15 cellular contexts compared by ENCODE assay signal in the genomic region with DNA sequence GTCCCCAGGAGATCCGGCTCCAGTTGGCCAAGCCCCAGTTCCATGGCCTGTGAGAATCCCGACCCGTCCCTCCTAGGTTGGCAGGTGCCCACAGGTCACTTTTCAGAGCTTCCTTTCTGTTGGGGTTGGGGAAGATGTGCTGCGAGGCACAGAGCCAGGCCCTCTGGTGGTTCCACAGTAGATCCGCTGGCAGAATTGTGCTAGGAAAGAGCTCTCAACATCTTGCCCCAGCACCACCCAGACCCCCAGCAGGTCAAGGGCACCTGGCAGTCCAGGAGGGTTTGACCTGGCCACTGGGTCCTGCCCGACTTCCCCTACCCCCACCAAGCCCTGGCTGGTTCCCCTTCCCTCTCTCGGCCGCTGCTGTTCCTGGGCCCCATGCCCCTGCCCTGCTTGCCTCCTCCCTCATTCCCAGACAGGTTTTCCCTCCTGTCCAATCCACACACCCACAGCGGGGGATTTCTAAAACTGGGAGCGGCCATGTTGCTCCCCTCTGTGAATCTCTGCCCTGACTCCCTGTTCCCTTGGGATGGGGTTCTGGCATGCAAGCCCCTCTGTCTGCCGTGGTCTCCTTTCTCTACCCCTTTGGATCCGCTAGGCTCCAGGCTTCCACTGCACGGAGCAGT. TPM values are rescaled to one million over a fixed set of nuclear protein-coding genes. Genes with fewer than 3 reads are reported as not detected.
DNase-seq lines count a peak whose midpoint lies in the region; ATAC-seq and TF ChIP-seq lines count a peak whose summit lies in the region.
"Had no signal": no experiment of that assay in that cellular context is flagged by ENCODE, and none has a peak within 500 bp of the region (broad histone marks: within the 10 kb centered on the region; RNA-seq: fewer than 3 reads in every experiment).

No MANE protein-coding gene starts in this region.

- H3K27me3 Mint-ChIP-seq in central memory CD8-positive, alpha-beta T cell: peaks cover 16% of the 10 kb centered on the region
- peaks cover 9% of the 10 kb centered on the region for H3K27me3 Mint-ChIP-seq in memory B cell
- no peaks in the 10 kb centered on the region for H3K27me3 Mint-ChIP-seq in activated T-helper 2 cell treated with anti-CD3 and anti-CD28 coated beads, Interferon-gamma antibody, Interleukin-2, Interleukin-4, amounts not matched to agents 10 μg/mL and 5 μg/mL and 100 μg/mL, durations not matched to agents 14 hours and 24 hours and 36 hours (ENCODE audit: low read depth)

- peak; percentile 3 for DNase-seq in COR-L47 (lab: John Stamatoyannopoulos, UW)
- peak; percentile 50 for DNase-seq in LNCaP clone FGC (ENCODE audit: low read depth)
- no peak for DNase-seq in central memory CD8-positive, alpha-beta T cell (ENCODE audit: low spot score in 2 of 2)
- DNase-seq in memory B cell (ENCODE audit: low spot score in 2 of 2): no peak
- no peak for DNase-seq in stimulated activated CD8-positive, alpha-beta memory T cell treated with anti-CD3 and anti-CD28 coated beads, Interleukin-4, amount 100 ng/mL, for 48 hours
- DNase-seq in activated gamma-delta T cell treated with Interleukin-2 at 50 U/mL for 16 hours: no peak
- no peak for DNase-seq in activated T-helper 2 cell treated with anti-CD3 and anti-CD28 coated beads, Interferon-gamma antibody, Interleukin-2, Interleukin-4, amounts not matched to agents 10 μg/mL and 5 μg/mL and 100 μg/mL, durations not matched to agents 14 hours and 24 hours and 36 hours (ENCODE audit: low spot score)
- DNase-seq in CD1c-positive myeloid dendritic cell (ENCODE audit: extremely low spot score): no peak
- DNase-seq: activated CD4-positive, alpha-beta T cell treated with anti-CD3 and anti-CD28 coated beads for 36 hours; midbrain; NCI-H187; spleen had no signal

- no peak overlapping the region for H3K4me3 Mint-ChIP-seq in central memory CD8-positive, alpha-beta T cell
- no peak overlapping the region for H3K4me3 Mint-ChIP-seq in memory B cell
- no peak overlapping the region for H3K4me3 Mint-ChIP-seq in activated T-helper 2 cell treated with anti-CD3 and anti-CD28 coated beads, Interferon-gamma antibody, Interleukin-2, Interleukin-4, amounts not matched to agents 10 μg/mL and 5 μg/mL and 100 μg/mL, durations not matched to agents 14 hours and 24 hours and 36 hours (ENCODE audit: low read depth)
- H3K4me3 Mint-ChIP-seq: activated CD4-positive, alpha-beta T cell treated with anti-CD3 and anti-CD28 coated beads for 36 hours; activated naive CD8-positive, alpha-beta T cell; stimulated activated effector memory CD8-positive, alpha-beta T cell treated with anti-CD3 and anti-CD28 coated beads, Interleukin-12 subunit alpha, Interleukin-12 subunit beta, amount 100 ng/mL, for 72 hours had no signal

- peak; percentile 33 for TF ChIP-seq CTCF in LNCaP clone FGC (IDR thresholded peaks at IDR 0.05; ENCODE audit: control insufficient read depth, extremely low read depth, insufficient read depth)

- no peaks in the 10 kb centered on the region for H3K36me3 Mint-ChIP-seq in central memory CD8-positive, alpha-beta T cell (ENCODE audit: insufficient read depth)
- H3K36me3 Mint-ChIP-seq in memory B cell: no peaks in the 10 kb centered on the region
- H3K36me3 Mint-ChIP-seq in activated T-helper 2 cell treated with anti-CD3 and anti-CD28 coated beads, Interferon-gamma antibody, Interleukin-2, Interleukin-4, amounts not matched to agents 10 μg/mL and 5 μg/mL and 100 μg/mL, durations not matched to agents 14 hours and 24 hours and 36 hours (ENCODE audit: low read depth): no peaks in the 10 kb centered on the region
- H3K36me3 Mint-ChIP-seq: activated naive CD8-positive, alpha-beta T cell; stimulated activated effector memory CD8-positive, alpha-beta T cell treated with anti-CD3 and anti-CD28 coated beads, Interleukin-12 subunit alpha, Interleukin-12 subunit beta, amount 100 ng/mL, for 72 hours had no signal

- no peak for ATAC-seq in central memory CD8-positive, alpha-beta T cell (replicated peaks; ENCODE audit: extremely low read depth, poor library complexity, severe bottlenecking)
- no peak for ATAC-seq in memory B cell (ENCODE audit: low read depth)
- ATAC-seq: activated CD4-positive, alpha-beta T cell treated with anti-CD3 and anti-CD28 coated beads for 36 hours; stimulated activated effector memory CD8-positive, alpha-beta T cell treated with anti-CD3 and anti-CD28 coated beads, Interleukin-12 subunit alpha, Interleukin-12 subunit beta, amount 100 ng/mL, for 72 hours had no signal

- no peaks in the 10 kb centered on the region for H3K9me3 Mint-ChIP-seq in central memory CD8-positive, alpha-beta T cell
- H3K9me3 Mint-ChIP-seq in memory B cell: no peaks in the 10 kb centered on the region
- no peaks in the 10 kb centered on the region for H3K9me3 Mint-ChIP-seq in activated T-helper 2 cell treated with anti-CD3 and anti-CD28 coated beads, Interferon-gamma antibody, Interleukin-2, Interleukin-4, amounts not matched to agents 10 μg/mL and 5 μg/mL and 100 μg/mL, durations not matched to agents 14 hours and 24 hours and 36 hours
- H3K9me3 Mint-ChIP-seq: stimulated activated effector memory CD8-positive, alpha-beta T cell treated with anti-CD3 and anti-CD28 coated beads, Interleukin-12 subunit alpha, Interleukin-12 subunit beta, amount 100 ng/mL, for 72 hours had no signal

- H3K4me1 Mint-ChIP-seq in central memory CD8-positive, alpha-beta T cell: no peaks in the 10 kb centered on the region
- no peaks in the 10 kb centered on the region for H3K4me1 Mint-ChIP-seq in memory B cell
- no peaks in the 10 kb centered on the region for H3K4me1 Mint-ChIP-seq in activated T-helper 2 cell treated with anti-CD3 and anti-CD28 coated beads, Interferon-gamma antibody, Interleukin-2, Interleukin-4, amounts not matched to agents 10 μg/mL and 5 μg/mL and 100 μg/mL, durations not matched to agents 14 hours and 24 hours and 36 hours (ENCODE audit: low read depth)
- H3K4me1 Mint-ChIP-seq: activated CD4-positive, alpha-beta T cell treated with anti-CD3 and anti-CD28 coated beads for 36 hours; stimulated activated effector memory CD8-positive, alpha-beta T cell treated with anti-CD3 and anti-CD28 coated beads, Interleukin-12 subunit alpha, Interleukin-12 subunit beta, amount 100 ng/mL, for 72 hours had no signal

- H3K4me3 ChIP-seq in LNCaP clone FGC (ENCODE audit: low read depth, low read length): no peak overlapping the region
- H3K4me3 ChIP-seq: spleen had no signal

- peak overlapping the region; percentile 41 for H3K27ac Mint-ChIP-seq in central memory CD8-positive, alpha-beta T cell (ENCODE audit: low read depth)
- H3K27ac Mint-ChIP-seq in memory B cell: peak overlapping the region; percentile 42
- H3K27ac Mint-ChIP-seq in activated T-helper 2 cell treated with anti-CD3 and anti-CD28 coated beads, Interferon-gamma antibody, Interleukin-2, Interleukin-4, amounts not matched to agents 10 μg/mL and 5 μg/mL and 100 μg/mL, durations not matched to agents 14 hours and 24 hours and 36 hours: no peak overlapping the region
- H3K27ac Mint-ChIP-seq: activated CD4-positive, alpha-beta T cell treated with anti-CD3 and anti-CD28 coated beads for 36 hours; activated naive CD8-positive, alpha-beta T cell; stimulated activated effector memory CD8-positive, alpha-beta T cell treated with anti-CD3 and anti-CD28 coated beads, Interleukin-12 subunit alpha, Interleukin-12 subunit beta, amount 100 ng/mL, for 72 hours had no signal

- intact Hi-C loops in activated T-helper 2 cell treated with anti-CD3 and anti-CD28 coated beads, Interferon-gamma antibody, Interleukin-2, Interleukin-4, amounts not matched to agents 10 μg/mL and 5 μg/mL and 100 μg/mL, durations not matched to agents 14 hours and 24 hours and 36 hours (cut with micrococcal nuclease): no loop called here

RNA-seq across cellular contexts. Expression of gene GCAT, which starts 26.2 kb away (rescaled TPM):
- 24.2 and 25.5 TPM in 2 replicates for total RNA-seq in activated T-helper 2 cell treated with anti-CD3 and anti-CD28 coated beads, Interferon-gamma antibody, Interleukin-2, Interleukin-4, amounts not matched to agents 10 μg/mL and 5 μg/mL and 100 μg/mL, durations not matched to agents 14 hours and 24 hours and 36 hours

RNA-seq across cellular contexts. Expression of gene GALR3, which starts 41.6 kb away (rescaled TPM):
- 0.28 and 0.32 TPM in 2 replicates for total RNA-seq in activated T-helper 2 cell treated with anti-CD3 and anti-CD28 coated beads, Interferon-gamma antibody, Interleukin-2, Interleukin-4, amounts not matched to agents 10 μg/mL and 5 μg/mL and 100 μg/mL, durations not matched to agents 14 hours and 24 hours and 36 hours
- total RNA-seq: H4, spleen had no signal

Comparison
In these comparisons a context has a peak if more than half of its experiments do, and no peak if none do; other contexts are left out.
1. DNase-seq: peak in COR-L47 (single experiment) and LNCaP clone FGC (single experiment); none in central memory CD8-positive, alpha-beta T cell (0 of 2), memory B cell (0 of 2), stimulated activated CD8-positive, alpha-beta memory T cell treated with anti-CD3 and anti-CD28 coated beads, Interleukin-4, amount 100 ng/mL, for 48 hours (single experiment), activated gamma-delta T cell treated with Interleukin-2 at 50 U/mL for 16 hours (single experiment), activated T-helper 2 cell treated with anti-CD3 and anti-CD28 coated beads, Interferon-gamma antibody, Interleukin-2, Interleukin-4, amounts not matched to agents 10 μg/mL and 5 μg/mL and 100 μg/mL, durations not matched to agents 14 hours and 24 hours and 36 hours (single experiment) and CD1c-positive myeloid dendritic cell (single experiment).